Comparison of ENCODE assay signal across 8 cellular contexts in genomic region chr14:35366048-35366428, GRCh38. TPM values are rescaled to one million over a fixed set of nuclear protein-coding genes. Genes with fewer than 3 reads are reported as not detected.
A peak's percentile ranks its signal among the peaks of the same experiment; 100 is the strongest.
DNase-seq lines count a peak whose midpoint lies in the region; ATAC-seq and TF ChIP-seq lines count a peak whose summit lies in the region.

No MANE protein-coding gene starts in this region.

- CTCF ChIA-PET in naive thymus-derived CD4-positive, alpha-beta T cell (lab: Charles Lee): no interaction called here

- ATAC-seq in naive thymus-derived CD4-positive, alpha-beta T cell: peak; percentile 83
- ATAC-seq in HG03342 (IDR thresholded peaks at IDR 0.05; ENCODE audit: unreplicated experiment) (no peak), GM18870 (IDR thresholded peaks at IDR 0.05; ENCODE audit: unreplicated experiment) (no peak)

- H3K27ac ChIP-seq in coronary artery: peak overlapping the region; percentile 82 to 90
- no peak overlapping the region for H3K27ac ChIP-seq in naive thymus-derived CD4-positive, alpha-beta T cell (ENCODE audit: low read depth, low read length)

- no peaks in the 10 kb centered on the region for H3K27me3 ChIP-seq in naive thymus-derived CD4-positive, alpha-beta T cell (ENCODE audit: control insufficient read depth in 2 of 2, insufficient read depth in 2 of 2, low read length in 2 of 2)
- no peaks in the 10 kb centered on the region for H3K27me3 ChIP-seq in BE2C

- peaks cover 8 to 37% (median 21%) of the 10 kb centered on the region in 7 donors for H3K4me1 Mint-ChIP-seq in naive thymus-derived CD4-positive, alpha-beta T cell

- no peaks in the 10 kb centered on the region for H3K9me3 ChIP-seq in naive thymus-derived CD4-positive, alpha-beta T cell (ENCODE audit: control insufficient read depth in 2 of 3, low read length in 3 of 3)
- no peaks in the 10 kb centered on the region for H3K9me3 ChIP-seq in BE2C

- H3K9me3 Mint-ChIP-seq in naive thymus-derived CD4-positive, alpha-beta T cell: peaks cover 0 to 7% (median 2%) of the 10 kb centered on the region in 11 donors

- peaks cover 0 to 4% (median 2%) of the 10 kb centered on the region in 5 donors for H3K36me3 Mint-ChIP-seq in naive thymus-derived CD4-positive, alpha-beta T cell

- H3K27ac Mint-ChIP-seq in naive thymus-derived CD4-positive, alpha-beta T cell: no peak overlapping the region

- TF ChIP-seq CTCF in coronary artery (IDR thresholded peaks at IDR 0.05): no peak
- no peak for TF ChIP-seq CTCF in BE2C (IDR thresholded peaks at IDR 0.05; ENCODE audit: low read depth, low read length)

- no peaks in the 10 kb centered on the region for H3K36me3 ChIP-seq in naive thymus-derived CD4-positive, alpha-beta T cell (ENCODE audit: control insufficient read depth in 2 of 3, insufficient read depth in 3 of 3, low read length in 3 of 3)
- no peaks in the 10 kb centered on the region for H3K36me3 ChIP-seq in BE2C

- DNase-seq in stimulated activated CD4-positive, alpha-beta T cell treated with anti-CD3 and anti-CD28 coated beads, Interleukin-1b, Interleukin-23, amount 100 ng/mL, for 48 hours: peak; percentile 68
- DNase-seq in stimulated activated CD4-positive, alpha-beta T cell treated with anti-CD3 and anti-CD28 coated beads, Interleukin-4, amount 100 ng/mL, for 4 hours: no peak
- DNase-seq in coronary artery (ENCODE audit: low spot score) (no peak), NCI-H2227 (lab: John Stamatoyannopoulos, UW; ENCODE audit: unreplicated experiment) (no peak), BE2C (no peak)
- peak in 1 of 9 donors; percentile 51 for DNase-seq in naive thymus-derived CD4-positive, alpha-beta T cell

- H3K27me3 Mint-ChIP-seq in naive thymus-derived CD4-positive, alpha-beta T cell: no peaks in the 10 kb centered on the region

- POLR2A ChIA-PET in naive thymus-derived CD4-positive, alpha-beta T cell (lab: Charles Lee): interaction anchor here (1.0 kb wide), 1 partner anchor 23 kb away, joined by 3 read pairs; no protein-coding TSS in a partner anchor

- H3K4me1 ChIP-seq in naive thymus-derived CD4-positive, alpha-beta T cell (ENCODE audit: control insufficient read depth in 2 of 2, insufficient read depth in 2 of 2, low read length in 2 of 2): peaks cover 12 to 20% of the 10 kb centered on the region in 2 donors
- H3K4me1 ChIP-seq in BE2C: no peaks in the 10 kb centered on the region

- no peak overlapping the region for H3K4me3 Mint-ChIP-seq in naive thymus-derived CD4-positive, alpha-beta T cell

- intact Hi-C loops in naive thymus-derived CD4-positive, alpha-beta T cell (cut with micrococcal nuclease): no loop called here

- no peak overlapping the region for H3K4me3 ChIP-seq in coronary artery
- no peak overlapping the region for H3K4me3 ChIP-seq in naive thymus-derived CD4-positive, alpha-beta T cell (ENCODE audit: low read length)
- H3K4me3 ChIP-seq in BE2C (ENCODE audit: low read depth, low read length): no peak overlapping the region

RNA-seq across cellular contexts. Expression of gene NFKBIA, which starts 38.5 kb away (rescaled TPM):
- total RNA-seq in naive thymus-derived CD4-positive, alpha-beta T cell: 1,000 to 10,000 TPM in 2 of 5 experiments, 100 to 1,000 TPM in 3; 144 to 1,533 (median 246) TPM
- polyA plus RNA-seq in naive thymus-derived CD4-positive, alpha-beta T cell: 100 to 1,000 TPM; 202 to 280 TPM
- 111 TPM for polyA plus RNA-seq in BE2C (2012; ENCODE audit: insufficient read depth, insufficient read length, low read depth)
